In the genomic region with DNA sequence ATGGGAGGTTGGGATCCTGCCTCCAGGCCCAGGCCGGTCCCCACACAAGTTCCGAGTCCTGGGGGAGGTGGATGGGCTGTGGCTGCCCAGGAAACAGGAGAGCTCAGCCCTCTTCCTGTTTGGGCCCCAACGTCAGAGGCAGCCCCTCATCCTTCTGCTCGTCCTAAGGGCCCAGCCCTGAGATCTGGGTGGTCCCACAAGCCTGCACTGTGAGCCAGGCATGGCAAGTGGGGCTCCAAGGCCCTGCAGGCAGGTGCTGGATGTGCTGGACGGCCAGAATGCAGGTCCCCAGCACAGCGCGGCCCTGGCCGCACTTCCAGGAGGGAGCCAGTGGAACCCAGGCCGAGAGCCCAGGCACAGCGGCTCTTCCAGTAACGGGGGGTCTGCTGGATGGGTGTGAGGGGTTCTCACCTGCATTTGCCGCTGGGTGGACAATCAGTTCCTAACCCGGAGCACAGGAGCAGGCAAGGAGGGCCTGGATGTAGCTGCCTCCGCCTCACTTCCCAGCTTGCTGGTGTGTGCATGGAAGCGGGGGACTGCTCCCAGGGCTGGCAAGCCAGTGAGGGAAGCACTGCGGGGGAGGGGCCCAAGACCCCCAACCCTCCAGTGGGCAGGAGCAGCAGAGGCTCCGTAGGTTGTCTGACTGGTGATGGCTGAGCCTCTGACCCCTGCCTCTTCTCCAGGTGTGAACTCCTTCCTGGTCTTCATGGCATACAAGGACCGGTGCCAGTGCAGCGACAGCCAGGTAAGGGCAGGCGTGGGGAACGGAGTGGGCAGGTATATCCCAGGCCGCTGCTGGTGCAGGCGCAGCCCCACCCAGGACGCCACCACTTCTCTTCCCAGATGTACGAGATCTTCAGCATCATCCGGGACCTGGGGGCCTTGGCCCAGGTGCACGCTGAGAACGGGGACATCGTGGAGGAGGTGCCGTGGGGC, we compare ENCODE assay signal across 27 cellular contexts. TPM values are rescaled to one million over a fixed set of nuclear protein-coding genes. Genes with fewer than 3 reads are reported as not detected.
DNase-seq lines count a peak whose midpoint lies in the region; ATAC-seq, FAIRE-seq and TF ChIP-seq lines count a peak whose summit lies in the region.
"Had no signal": no experiment of that assay in that cellular context is flagged by ENCODE, and none has a peak within 500 bp of the region (broad histone marks: within the 10 kb centered on the region; RNA-seq: fewer than 3 reads in every experiment).

No MANE protein-coding gene starts in this region.

- no peak overlapping the region for H3K27ac Mint-ChIP-seq in natural killer cell treated with Interleukin-12 subunit alpha and Interleukin-12 subunit beta and Interleukin-15 and Interleukin-18, amount 100 ng/mL, for 72 hours
- H3K27ac Mint-ChIP-seq in natural killer cell, result no peak overlapping the region
- no peak overlapping the region for H3K27ac Mint-ChIP-seq in activated CD4-positive, alpha-beta T cell treated with anti-CD3 and anti-CD28 coated beads for 36 hours
- H3K27ac Mint-ChIP-seq: B cell had no signal

- peak; percentile 60 for DNase-seq in natural killer cell treated with Interleukin-12 subunit alpha and Interleukin-12 subunit beta and Interleukin-15 and Interleukin-18, amount 100 ng/mL, for 72 hours (ENCODE audit: low spot score)
- DNase-seq in natural killer cell (no peak), H1 (ENCODE audit: low read depth in 1 of 2, low spot score in 2 of 2) (no peak), osteoblast (ENCODE audit: insufficient read length, low spot score, missing footprints) (peak; percentile 82), dermis blood vessel endothelial cell (no peak)
- no peak for DNase-seq in activated CD4-positive, alpha-beta T cell treated with anti-CD3 and anti-CD28 coated beads for 36 hours
- DNase-seq: DMS 273 treated with DMSO at 0.1 percent for 48 hours, DMS79 treated with DMSO at 0.1 percent for 48 hours, GF-D8, Karpas-422, NCI-H1092, NCI-H1417 treated with DMSO at 0.1 percent for 48 hours, NCI-H1694 treated with DMSO at 0.1 percent for 48 hours, NCI-H2081, NCI-H2227 treated with DMSO at 0.1 percent for 48 hours, NCI-H510A, NCI-H69 had no signal

- H3K4me2 ChIP-seq in H1 (ENCODE audit: insufficient read depth in 1 of 2, low read depth in 2 of 2, low read length in 2 of 2), result no peak overlapping the region
- no peak overlapping the region for H3K4me2 ChIP-seq in osteoblast (ENCODE audit: insufficient read depth, low read length)

- H2BK5ac ChIP-seq in H1 (ENCODE audit: low read depth, low read length), result no peak overlapping the region

- H2BK120ac ChIP-seq in H1 (replicated peaks; ENCODE audit: low read depth, low read length), result no peak overlapping the region

- no peaks in the 10 kb centered on the region for H3K4me1 Mint-ChIP-seq in natural killer cell treated with Interleukin-12 subunit alpha and Interleukin-12 subunit beta and Interleukin-15 and Interleukin-18, amount 100 ng/mL, for 72 hours (ENCODE audit: low read depth in 2 of 2)
- H3K4me1 Mint-ChIP-seq in natural killer cell, result no peaks in the 10 kb centered on the region
- H3K4me1 Mint-ChIP-seq in activated CD4-positive, alpha-beta T cell treated with anti-CD3 and anti-CD28 coated beads for 36 hours, result no peaks in the 10 kb centered on the region
- H3K4me1 Mint-ChIP-seq: B cell; CD8-positive, alpha-beta memory T cell had no signal

- H3K79me2 ChIP-seq in H1 (ENCODE audit: control insufficient read depth in 1 of 2, insufficient read depth in 2 of 2, low read length in 2 of 2) (no peaks in the 10 kb centered on the region), osteoblast (ENCODE audit: insufficient read depth, low read length) (no peaks in the 10 kb centered on the region)

- TF ChIP-seq CTCF in natural killer cell (IDR thresholded peaks at IDR 0.05) (no peak), H1 (IDR thresholded peaks at IDR 0.05; ENCODE audit: control extremely low read depth in 1 of 3, insufficient read depth in 1 of 3, low read depth in 1 of 3, low read length in 3 of 3) (no peak), osteoblast (IDR thresholded peaks at IDR 0.05; ENCODE audit: extremely low read depth, low read depth, low read length) (no peak)

- H3K36me3 Mint-ChIP-seq in natural killer cell treated with Interleukin-12 subunit alpha and Interleukin-12 subunit beta and Interleukin-15 and Interleukin-18, amount 100 ng/mL, for 72 hours, result no peaks in the 10 kb centered on the region
- no peaks in the 10 kb centered on the region for H3K36me3 Mint-ChIP-seq in natural killer cell
- H3K36me3 Mint-ChIP-seq in activated CD4-positive, alpha-beta T cell treated with anti-CD3 and anti-CD28 coated beads for 36 hours (ENCODE audit: low read depth), result no peaks in the 10 kb centered on the region

- H3K36me3 ChIP-seq in H1 (ENCODE audit: control insufficient read depth in 2 of 4, insufficient read depth in 4 of 4, low read length in 3 of 4) (no peaks in the 10 kb centered on the region; a peak in 2 of 8 replicates), osteoblast (ENCODE audit: insufficient read depth, low read length) (no peaks in the 10 kb centered on the region)
- H3K36me3 ChIP-seq: SJSA1 had no signal

- H3K23ac ChIP-seq in H1 (ENCODE audit: insufficient read length), result no peak overlapping the region

- intact Hi-C loops in natural killer cell (cut with micrococcal nuclease), result no loop called here
- intact Hi-C loops in activated CD4-positive, alpha-beta T cell treated with anti-CD3 and anti-CD28 coated beads for 36 hours (cut with DNase I, micrococcal nuclease), result no loop called here

- H4K5ac ChIP-seq in H1 (ENCODE audit: insufficient read length, low read depth, low read length), result no peak overlapping the region

- no peak overlapping the region for H3K18ac ChIP-seq in H1 (ENCODE audit: extremely low read depth, low read length)

- no peak overlapping the region for H3K4me3 Mint-ChIP-seq in natural killer cell treated with Interleukin-12 subunit alpha and Interleukin-12 subunit beta and Interleukin-15 and Interleukin-18, amount 100 ng/mL, for 72 hours
- no peak overlapping the region for H3K4me3 Mint-ChIP-seq in natural killer cell
- H3K4me3 Mint-ChIP-seq in activated CD4-positive, alpha-beta T cell treated with anti-CD3 and anti-CD28 coated beads for 36 hours, result no peak overlapping the region
- H3K4me3 Mint-ChIP-seq: B cell; CD8-positive, alpha-beta memory T cell had no signal

- H3K27ac ChIP-seq in H1 (ENCODE audit: low read depth, low read length), result no peak overlapping the region
- H3K27ac ChIP-seq in osteoblast (ENCODE audit: low read depth, low read length), result no peak overlapping the region
- H3K27ac ChIP-seq: C4-2B, SJSA1 had no signal

- WGBS in H1 (ENCODE audit: extremely low coverage in 1 of 2, insufficient coverage in 1 of 2, insufficient read length in 1 of 2, insufficient replicate concordance in 2 of 2, low coverage in 1 of 2, low lambda C conversion rate in 2 of 2, missing lambda C conversion rate in 1 of 2), 2 experiments, result 87% methylated on average over 25 of the region's 30 CpGs; no CpG with 5 or more reads in 1 of the 2 experiments

- no peak for FAIRE-seq in H1 (lab: Jason Lieb, UNC)
- FAIRE-seq: GM12891, H54, RCC 7860 had no signal

- H3K4me3 ChIP-seq in H1 (ENCODE audit: extremely low read depth in 1 of 4, insufficient read depth in 2 of 4, low read depth in 3 of 4, low read length in 4 of 4) (no peak overlapping the region), osteoblast (ENCODE audit: insufficient read depth, low read length) (no peak overlapping the region)
- H3K4me3 ChIP-seq: SJSA1 had no signal

- no peak for ATAC-seq in natural killer cell treated with Interleukin-12 subunit alpha and Interleukin-12 subunit beta and Interleukin-15 and Interleukin-18, amount 100 ng/mL, for 72 hours
- no peak for ATAC-seq in natural killer cell
- ATAC-seq in activated CD4-positive, alpha-beta T cell treated with anti-CD3 and anti-CD28 coated beads for 36 hours, result no peak
- no peak for ATAC-seq in GM21825 (IDR thresholded peaks at IDR 0.05; ENCODE audit: unreplicated experiment)

- no peak overlapping the region for H3K56ac ChIP-seq in H1 (replicated peaks; ENCODE audit: insufficient read length, low read depth, low read length)

- H2BK20ac ChIP-seq in H1 (ENCODE audit: low read length), result no peak overlapping the region

- no peak for TF ChIP-seq EP300 in H1 (IDR thresholded peaks at IDR 0.05; ENCODE audit: borderline replicate concordance in 1 of 2, low read depth in 2 of 2, low read length in 2 of 2)

- POLR2A ChIA-PET in H1 (lab: Charles Lee; ENCODE audit: partially characterized antibody), result no interaction called here
- POLR2A ChIA-PET in activated CD4-positive, alpha-beta T cell treated with anti-CD3 and anti-CD28 coated beads for 36 hours (lab: Charles Lee), result no interaction called here

- H3K27me3 ChIP-seq in H1 (replicated peaks in 1 of 4; ENCODE audit: control insufficient read depth in 3 of 4, extremely low read depth in 1 of 4, insufficient read depth in 3 of 4, low read length in 3 of 4) (no peaks in the 10 kb centered on the region), osteoblast (ENCODE audit: insufficient read depth, low read length) (no peaks in the 10 kb centered on the region)
- H3K27me3 ChIP-seq: SJSA1 had no signal

- no peak overlapping the region for H2AFZ ChIP-seq in H1 (ENCODE audit: low read length)
- H2AFZ ChIP-seq in osteoblast (ENCODE audit: low read length), result no peak overlapping the region

- H4K8ac ChIP-seq in H1 (ENCODE audit: extremely low read depth, insufficient read depth, low read length), result peak overlapping the region; percentile 71; the same call in 1 of the 2 replicates

- no peak overlapping the region for H2BK12ac ChIP-seq in H1 (ENCODE audit: low read depth, low read length)

- H3K14ac ChIP-seq in H1 (ENCODE audit: insufficient read length), result no peak overlapping the region

- no peak overlapping the region for H2AK5ac ChIP-seq in H1 (ENCODE audit: low read depth, low read length)

- CTCF ChIA-PET in H1 (lab: Charles Lee; ENCODE audit: partially characterized antibody), result interaction anchor here (1.2 kb wide), 1 partner anchor 174 kb away, joined by 3 read pairs; no protein-coding TSS in a partner anchor
- CTCF ChIA-PET in activated CD4-positive, alpha-beta T cell treated with anti-CD3 and anti-CD28 coated beads for 36 hours (lab: Charles Lee), result no interaction called here

- H3K4me1 ChIP-seq in H1 (replicated peaks in 1 of 4; ENCODE audit: control insufficient read depth in 3 of 4, insufficient read depth in 4 of 4, low read length in 3 of 4) (no peaks in the 10 kb centered on the region), osteoblast (ENCODE audit: insufficient read depth, low read length) (no peaks in the 10 kb centered on the region)
- H3K4me1 ChIP-seq: SJSA1 had no signal

- no peak overlapping the region for H3K4ac ChIP-seq in H1 (replicated peaks; ENCODE audit: insufficient read length, low read depth, low read length)

- H3K9me3 ChIP-seq in H1 (ENCODE audit: insufficient read depth in 2 of 2, low read depth in 1 of 2, low read length in 1 of 2), result no peaks in the 10 kb centered on the region
- H3K9me3 ChIP-seq in osteoblast (ENCODE audit: low read depth, low read length), result no peaks in the 10 kb centered on the region
- H3K9me3 ChIP-seq: SJSA1 had no signal

- no peak overlapping the region for H2BK15ac ChIP-seq in H1 (ENCODE audit: low read length)

- H3K27me3 Mint-ChIP-seq in natural killer cell treated with Interleukin-12 subunit alpha and Interleukin-12 subunit beta and Interleukin-15 and Interleukin-18, amount 100 ng/mL, for 72 hours, result no peaks in the 10 kb centered on the region
- H3K27me3 Mint-ChIP-seq in natural killer cell (ENCODE audit: low read depth in 2 of 2), result no peaks in the 10 kb centered on the region
- no peaks in the 10 kb centered on the region for H3K27me3 Mint-ChIP-seq in activated CD4-positive, alpha-beta T cell treated with anti-CD3 and anti-CD28 coated beads for 36 hours
- H3K27me3 Mint-ChIP-seq: B cell had no signal

- no peak for TF ChIP-seq RAD21 in H1 (IDR thresholded peaks at IDR 0.05 in 1 of 2, conservative IDR thresholded peaks at IDR 0.05 in 1 of 2; ENCODE audit: low read depth in 2 of 2, low read length in 2 of 2)

- no peak for TF ChIP-seq POLR2A in H1 (IDR thresholded peaks at IDR 0.05; ENCODE audit: control extremely low read depth in 1 of 2, low read depth in 2 of 2, low read length in 2 of 2)

- H4K20me1 ChIP-seq in H1 (replicated peaks in 1 of 2; ENCODE audit: control insufficient read depth in 1 of 2, insufficient read depth in 2 of 2, low read length in 2 of 2), result peaks cover 0 to 13% of the 10 kb centered on the region in 2 experiments
- H4K20me1 ChIP-seq in osteoblast (ENCODE audit: insufficient read depth, low read length), result no peaks in the 10 kb centered on the region

- H3K79me1 ChIP-seq in H1 (ENCODE audit: low read depth, low read length), result no peaks in the 10 kb centered on the region

- no peaks in the 10 kb centered on the region for H3K23me2 ChIP-seq in H1 (ENCODE audit: low read depth, low read length)

- H4K91ac ChIP-seq in H1 (replicated peaks; ENCODE audit: insufficient read length, low read length), result no peak overlapping the region

- H3K9ac ChIP-seq in H1 (replicated peaks in 1 of 4; ENCODE audit: extremely low read depth in 1 of 4, low read depth in 3 of 4, low read length in 3 of 4), result no peak overlapping the region

- H3K9me3 Mint-ChIP-seq in natural killer cell treated with Interleukin-12 subunit alpha and Interleukin-12 subunit beta and Interleukin-15 and Interleukin-18, amount 100 ng/mL, for 72 hours, result no peaks in the 10 kb centered on the region
- no peaks in the 10 kb centered on the region for H3K9me3 Mint-ChIP-seq in natural killer cell
- no peaks in the 10 kb centered on the region for H3K9me3 Mint-ChIP-seq in activated CD4-positive, alpha-beta T cell treated with anti-CD3 and anti-CD28 coated beads for 36 hours (ENCODE audit: low read depth)
- H3K9me3 Mint-ChIP-seq: CD8-positive, alpha-beta memory T cell had no signal

RNA-seq across cellular contexts. Expression of a gene that starts 9.7 kb away (rescaled TPM):
- 10 to 100 TPM in 1 of 2 donors, 1 to 10 TPM in 1; 6.5 to 19.2 TPM for total RNA-seq in natural killer cell treated with Interleukin-12 subunit alpha and Interleukin-12 subunit beta and Interleukin-15 and Interleukin-18, amount 100 ng/mL, for 72 hours
- total RNA-seq in natural killer cell, result 1 to 10 TPM in 2 of 3 donors, under 1 TPM in 1; 0.40 to 1.3 (median 1.0) TPM
- 15.2 and 16.4 TPM in 2 replicates for total RNA-seq in H1 (2021; fragmentation: NEBNext Ultra II Directional; extraction: Animal tissue kit (Norgen Biotek cat#: 25700))
- polyA plus RNA-seq in H1 (2011; rRNA removed), result 12.9 and 21.6 TPM in 2 replicates
- polyA plus RNA-seq in H1 (2011; cell fraction: cytosol; rRNA removed), result 12.2 TPM
- polyA plus RNA-seq in H1 (2011; cell fraction: nucleus; rRNA removed), result 51.0 TPM
- 17.8 to 24.2 TPM (median 20.8 TPM) in 4 replicates for polyA plus RNA-seq in H1 (2012, experiment 1 of 2)
- polyA plus RNA-seq in H1 (2012, experiment 2 of 2), result 13.3 TPM
- 15.1 TPM for polyA plus RNA-seq in H1 (2013, experiment 1 of 2)
- polyA plus RNA-seq in H1 (2013, experiment 2 of 2), result 13.3 TPM
- 7.1 and 10.2 TPM in 2 replicates for polyA minus RNA-seq in H1 (2011; rRNA and poly(A)+ RNA removed)
- 7.7 TPM for polyA minus RNA-seq in H1 (2011; cell fraction: cytosol; rRNA and poly(A)+ RNA removed)
- polyA minus RNA-seq in H1 (2011; cell fraction: nucleus; rRNA and poly(A)+ RNA removed), result 9.5 TPM
- total RNA-seq in osteoblast, result 0.72 and 2.4 TPM in 2 replicates
- 6.1 and 9.8 TPM in 2 replicates for total RNA-seq in dermis blood vessel endothelial cell
- 10 to 100 TPM; 15.0 to 15.2 TPM for total RNA-seq in activated CD4-positive, alpha-beta T cell treated with anti-CD3 and anti-CD28 coated beads for 36 hours
- total RNA-seq: HT-29, OCI-LY7 had no signal
- polyA plus RNA-seq: CD8-positive, alpha-beta memory T cell had no signal

Comparison
In these comparisons a context has a peak if more than half of its experiments do, and no peak if none do; other contexts are left out.
1. DNase-seq: peak in natural killer cell treated with Interleukin-12 subunit alpha and Interleukin-12 subunit beta and Interleukin-15 and Interleukin-18, amount 100 ng/mL, for 72 hours (single experiment) and osteoblast (single experiment); none in natural killer cell (single experiment), H1 (0 of 2), dermis blood vessel endothelial cell (single experiment) and activated CD4-positive, alpha-beta T cell treated with anti-CD3 and anti-CD28 coated beads for 36 hours (single experiment).